ENCODE assay signal across 8 cellular contexts in the genomic region with DNA sequence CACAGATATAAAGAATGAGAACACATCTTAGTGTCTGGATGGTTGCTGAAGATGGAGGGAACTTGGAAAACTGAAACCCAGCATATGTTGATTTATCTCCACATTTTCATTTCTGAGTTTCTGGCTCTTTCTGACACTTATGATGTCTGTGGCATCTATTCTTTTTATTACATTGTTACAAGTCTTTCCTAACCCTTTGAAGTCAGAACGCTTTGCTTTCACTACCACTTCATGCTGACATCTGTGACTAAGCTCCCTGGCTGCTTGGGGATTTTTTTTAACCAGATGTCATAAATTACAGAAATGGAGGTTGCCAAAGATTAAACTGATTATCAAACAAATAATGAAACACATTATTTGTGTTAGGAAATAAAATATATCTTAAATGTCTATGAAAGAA.
DNase-seq lines count a peak whose midpoint lies in the region; ATAC-seq and TF ChIP-seq lines count a peak whose summit lies in the region.

No MANE protein-coding gene starts in this region.

- TF ChIP-seq CTCF in AG09309 (IDR thresholded peaks at IDR 0.05; ENCODE audit: control insufficient read depth, insufficient read depth, low read depth, low read length, missing control alignments) (no peak), epithelial cell of proximal tubule (conservative IDR thresholded peaks at IDR 0.05; ENCODE audit: low read depth, low read length) (no peak), mucosa of descending colon (IDR thresholded peaks at IDR 0.05) (no peak)

- H3K36me3 ChIP-seq in mucosa of descending colon (ENCODE audit: low read depth), result no peaks in the 10 kb centered on the region

- H3K4me3 ChIP-seq in AG09309 (ENCODE audit: control insufficient read depth, low read depth, low read length) (no peak overlapping the region), epithelial cell of proximal tubule (ENCODE audit: low read depth, low read length) (no peak overlapping the region), mucosa of descending colon (no peak overlapping the region)

- intact Hi-C loops in mucosa of descending colon (cut with DNase I, micrococcal nuclease), result no loop called here

- DNase-seq in AG09309 (ENCODE audit: low read depth), result peak; percentile 84
- peak; percentile 77 for DNase-seq in LHCN-M2 (ENCODE audit: low read depth)
- DNase-seq in epithelial cell of proximal tubule (ENCODE audit: low read depth), result peak; percentile 49
- DNase-seq in mucosa of descending colon, result no peak
- DNase-seq in ureter (ENCODE audit: low spot score), result no peak
- DNase-seq in NCI-H1694 treated with DMSO at 0.1 percent for 48 hours (lab: John Stamatoyannopoulos, UW), result no peak

- ATAC-seq in GM21423 (IDR thresholded peaks at IDR 0.05; ENCODE audit: unreplicated experiment) (peak; percentile 52), mucosa of descending colon (no peak), GM18861 (IDR thresholded peaks at IDR 0.05; ENCODE audit: unreplicated experiment) (no peak)

- no peaks in the 10 kb centered on the region for H3K4me1 ChIP-seq in mucosa of descending colon (ENCODE audit: low read depth)

- no peaks in the 10 kb centered on the region for H3K9me3 ChIP-seq in mucosa of descending colon

Comparison
In these comparisons a context has a peak if more than half of its experiments do, and no peak if none do; other contexts are left out.
1. DNase-seq: peak in AG09309 (single experiment), LHCN-M2 (single experiment) and epithelial cell of proximal tubule (single experiment); none in mucosa of descending colon (0 of 3), ureter (single experiment) and NCI-H1694 treated with DMSO at 0.1 percent for 48 hours (single experiment).